Comparison of ENCODE assay signal across 19 cellular contexts in the genomic region with DNA sequence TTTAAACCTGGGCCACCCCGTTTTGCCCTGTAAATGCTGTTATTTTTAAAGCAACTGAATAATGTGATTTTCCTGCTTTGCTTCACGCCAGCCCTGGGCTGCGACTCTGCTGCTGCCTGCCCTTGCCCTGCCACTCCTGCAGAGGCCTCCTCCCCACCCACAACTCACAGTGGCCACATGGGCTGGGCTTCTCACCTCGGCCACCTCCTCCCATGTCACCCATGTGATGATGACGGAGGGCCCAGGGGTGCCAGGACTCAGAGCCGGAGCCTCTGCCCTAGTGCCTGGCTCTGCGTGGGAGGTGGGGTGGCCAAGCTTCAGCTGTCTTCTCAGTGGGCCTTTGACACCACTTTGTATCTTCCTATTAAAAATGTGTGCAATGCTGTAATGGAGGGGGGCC. TPM values are rescaled to one million over a fixed set of nuclear protein-coding genes. Genes with fewer than 3 reads are reported as not detected.
DNase-seq lines count a peak whose midpoint lies in the region; ATAC-seq and TF ChIP-seq lines count a peak whose summit lies in the region.
"Had no signal": no experiment of that assay in that cellular context is flagged by ENCODE, and none has a peak within 500 bp of the region (broad histone marks: within the 10 kb centered on the region; RNA-seq: fewer than 3 reads in every experiment).

No MANE protein-coding gene starts in this region.

- peak overlapping the region; percentile 35 to 83 for H3K4ac ChIP-seq in mesenchymal stem cell (ENCODE audit: low read depth in 1 of 2, low read length in 2 of 2)

- no peak for TF ChIP-seq CTCF in activated CD8-positive, alpha-beta T cell treated with anti-CD3 and anti-CD28 coated beads for 36 hours (IDR thresholded peaks at IDR 0.05)
- TF ChIP-seq CTCF in suprapubic skin (IDR thresholded peaks at IDR 0.05) = no peak

- no peak overlapping the region for H2AK5ac ChIP-seq in mesenchymal stem cell (ENCODE audit: low read length, severe bottlenecking)

- WGBS in mesenchymal stem cell = 93% methylated on average over 7 of the region's 7 CpGs
- 73% methylated on average over 7 of the region's 7 CpGs for WGBS in suprapubic skin

- TF ChIP-seq POLR2A in suprapubic skin (IDR thresholded peaks at IDR 0.05) = no peak

- intact Hi-C loops in activated CD8-positive, alpha-beta T cell treated with anti-CD3 and anti-CD28 coated beads for 36 hours (cut with micrococcal nuclease) = no loop called here

- CTCF ChIA-PET in activated CD8-positive, alpha-beta T cell treated with anti-CD3 and anti-CD28 coated beads, Interleukin-2, amount 10 ng/mL, durations not matched to agents 7 days and 5 days (lab: Charles Lee) = no interaction called here
- CTCF ChIA-PET in activated CD8-positive, alpha-beta T cell treated with anti-CD3 and anti-CD28 coated beads for 36 hours (lab: Charles Lee) = interaction anchor here (1.0 kb wide), 1 partner anchor 46 kb away, joined by 3 read pairs; no protein-coding TSS in a partner anchor

- peak overlapping the region; percentile 4 for H3K4me3 Mint-ChIP-seq in activated CD8-positive, alpha-beta T cell treated with anti-CD3 and anti-CD28 coated beads, Interleukin-2, amount 10 ng/mL, durations not matched to agents 7 days and 5 days
- H3K4me3 Mint-ChIP-seq in activated CD8-positive, alpha-beta T cell treated with anti-CD3 and anti-CD28 coated beads for 36 hours = no peak overlapping the region
- H3K4me3 Mint-ChIP-seq: activated naive CD4-positive, alpha-beta T cell treated with anti-CD3 and anti-CD28 coated beads for 36 hours; CD4-positive, alpha-beta T cell had no signal

- H3K14ac ChIP-seq in mesenchymal stem cell (ENCODE audit: low read length in 2 of 2) = peak overlapping the region in 1 of 2 experiments; percentile 81

- peaks cover 79% of the 10 kb centered on the region for H3K4me1 Mint-ChIP-seq in activated CD8-positive, alpha-beta T cell treated with anti-CD3 and anti-CD28 coated beads, Interleukin-2, amount 10 ng/mL, durations not matched to agents 7 days and 5 days (ENCODE audit: low read depth)
- peaks cover 50% of the 10 kb centered on the region for H3K4me1 Mint-ChIP-seq in activated CD8-positive, alpha-beta T cell treated with anti-CD3 and anti-CD28 coated beads for 36 hours (ENCODE audit: low read depth)

- H3K9ac ChIP-seq in mesenchymal stem cell (ENCODE audit: low read length) = no peak overlapping the region

- no peak for ATAC-seq in activated CD8-positive, alpha-beta T cell treated with anti-CD3 and anti-CD28 coated beads, Interleukin-2, amount 10 ng/mL, durations not matched to agents 7 days and 5 days
- no peak for ATAC-seq in activated CD8-positive, alpha-beta T cell treated with anti-CD3 and anti-CD28 coated beads for 36 hours
- ATAC-seq in HG02885 (IDR thresholded peaks at IDR 0.05; ENCODE audit: poor library complexity, unreplicated experiment) = no peak
- no peak for ATAC-seq in GM19397 (IDR thresholded peaks at IDR 0.05; ENCODE audit: unreplicated experiment)
- no peak for ATAC-seq in GM21576 (IDR thresholded peaks at IDR 0.05; ENCODE audit: unreplicated experiment)
- ATAC-seq: left colon had no signal

- H2AFZ ChIP-seq in mesenchymal stem cell (ENCODE audit: low read depth, low read length) = no peak overlapping the region

- no peaks in the 10 kb centered on the region for H3K36me3 Mint-ChIP-seq in activated CD8-positive, alpha-beta T cell treated with anti-CD3 and anti-CD28 coated beads, Interleukin-2, amount 10 ng/mL, durations not matched to agents 7 days and 5 days (ENCODE audit: low read depth)
- no peaks in the 10 kb centered on the region for H3K36me3 Mint-ChIP-seq in activated CD8-positive, alpha-beta T cell treated with anti-CD3 and anti-CD28 coated beads for 36 hours (ENCODE audit: low read depth)

- no peak overlapping the region for H4K8ac ChIP-seq in mesenchymal stem cell (ENCODE audit: low read length)

- H2BK5ac ChIP-seq in mesenchymal stem cell (ENCODE audit: low read depth, low read length, poor library complexity, severe bottlenecking) = no peak overlapping the region

- H3K4me3 ChIP-seq in mesenchymal stem cell (ENCODE audit: insufficient read depth in 1 of 2, low read depth in 1 of 2, low read length in 2 of 2) = no peak overlapping the region
- no peak overlapping the region for H3K4me3 ChIP-seq in suprapubic skin
- H3K4me3 ChIP-seq: HAP-1, smooth muscle cell, transverse colon had no signal

- H2BK12ac ChIP-seq in mesenchymal stem cell (ENCODE audit: low read length in 2 of 2) = peak overlapping the region; percentile 85 to 94

- peaks cover 23% of the 10 kb centered on the region for H3K4me1 ChIP-seq in mesenchymal stem cell (ENCODE audit: control insufficient read depth, insufficient read depth, low read depth, low read length)
- peaks cover 23% of the 10 kb centered on the region for H3K4me1 ChIP-seq in suprapubic skin

- no peak overlapping the region for H2BK15ac ChIP-seq in mesenchymal stem cell (ENCODE audit: low read depth, poor library complexity, severe bottlenecking)

- H3K23ac ChIP-seq in mesenchymal stem cell (ENCODE audit: low read length in 2 of 2) = no peak overlapping the region

- DNase-seq in activated CD8-positive, alpha-beta T cell treated with anti-CD3 and anti-CD28 coated beads, Interleukin-2, amount 10 ng/mL, durations not matched to agents 7 days and 5 days = no peak
- no peak for DNase-seq in activated CD8-positive, alpha-beta T cell treated with anti-CD3 and anti-CD28 coated beads for 36 hours
- DNase-seq in NCI-H460 (ENCODE audit: extremely low read depth, low read depth) (peak; percentile 46), mesenchymal stem cell (no peak), suprapubic skin (ENCODE audit: low spot score in 2 of 2) (peak; percentile 58 to 61)
- DNase-seq: ACHN; activated CD4-positive, CD25-positive, alpha-beta regulatory T cell; activated naive CD4-positive, alpha-beta T cell treated with anti-CD3 and anti-CD28 coated beads for 36 hours; CD4-positive, alpha-beta T cell; foreskin melanocyte; NCI-H1417 treated with DMSO at 0.1 percent for 48 hours; transverse colon had no signal

- H3K27me3 ChIP-seq in mesenchymal stem cell (ENCODE audit: control insufficient read depth in 1 of 2, insufficient read depth in 1 of 2, low read length in 2 of 2) = peaks cover 64 to 67% of the 10 kb centered on the region in 2 experiments
- H3K27me3 ChIP-seq in suprapubic skin = peaks cover 48% of the 10 kb centered on the region
- H3K27me3 ChIP-seq: transverse colon had no signal

- TF ChIP-seq EP300 in suprapubic skin (IDR thresholded peaks at IDR 0.05) = no peak

- H3K79me1 ChIP-seq in mesenchymal stem cell (replicated peaks; ENCODE audit: low read length, poor library complexity, severe bottlenecking) = no peaks in the 10 kb centered on the region

- H3K4me2 ChIP-seq in mesenchymal stem cell (ENCODE audit: low read length, poor library complexity, severe bottlenecking) = no peak overlapping the region
- H3K4me2 ChIP-seq: smooth muscle cell had no signal

- no peaks in the 10 kb centered on the region for H3K9me3 Mint-ChIP-seq in activated CD8-positive, alpha-beta T cell treated with anti-CD3 and anti-CD28 coated beads, Interleukin-2, amount 10 ng/mL, durations not matched to agents 7 days and 5 days (ENCODE audit: insufficient read depth)
- H3K9me3 Mint-ChIP-seq in activated CD8-positive, alpha-beta T cell treated with anti-CD3 and anti-CD28 coated beads for 36 hours = no peaks in the 10 kb centered on the region
- H3K9me3 Mint-ChIP-seq: activated naive CD4-positive, alpha-beta T cell treated with anti-CD3 and anti-CD28 coated beads for 36 hours; CD4-positive, alpha-beta T cell had no signal

- peak overlapping the region; percentile 83 for H4K91ac ChIP-seq in mesenchymal stem cell (ENCODE audit: low read length)

- H3K36me3 ChIP-seq in mesenchymal stem cell (ENCODE audit: control insufficient read depth in 1 of 2, insufficient read depth in 2 of 2, low read depth in 1 of 2, low read length in 2 of 2) = no peaks in the 10 kb centered on the region
- H3K36me3 ChIP-seq in suprapubic skin = no peaks in the 10 kb centered on the region
- H3K36me3 ChIP-seq: HAP-1, transverse colon had no signal

- H2BK120ac ChIP-seq in mesenchymal stem cell (ENCODE audit: low read depth, low read length) = no peak overlapping the region

- H3K18ac ChIP-seq in mesenchymal stem cell (ENCODE audit: low read depth in 1 of 2, low read length in 2 of 2) = peak overlapping the region in 1 of 2 experiments; percentile 61

- POLR2A ChIA-PET in activated CD8-positive, alpha-beta T cell treated with anti-CD3 and anti-CD28 coated beads, Interleukin-2, amount 10 ng/mL, durations not matched to agents 7 days and 5 days (lab: Charles Lee) = no interaction called here
- POLR2A ChIA-PET in activated CD8-positive, alpha-beta T cell treated with anti-CD3 and anti-CD28 coated beads for 36 hours (lab: Charles Lee) = no interaction called here

- H3K27ac ChIP-seq in mesenchymal stem cell (ENCODE audit: low read length, poor library complexity, severe bottlenecking) (no peak overlapping the region), suprapubic skin (no peak overlapping the region)
- H3K27ac ChIP-seq: transverse colon had no signal

- peaks cover 6% of the 10 kb centered on the region for H3K27me3 Mint-ChIP-seq in activated CD8-positive, alpha-beta T cell treated with anti-CD3 and anti-CD28 coated beads, Interleukin-2, amount 10 ng/mL, durations not matched to agents 7 days and 5 days (ENCODE audit: low read depth)
- peaks cover 22% of the 10 kb centered on the region for H3K27me3 Mint-ChIP-seq in activated CD8-positive, alpha-beta T cell treated with anti-CD3 and anti-CD28 coated beads for 36 hours

- H3K9me3 ChIP-seq in mesenchymal stem cell (ENCODE audit: control insufficient read depth, low read length) = no peaks in the 10 kb centered on the region
- H3K9me3 ChIP-seq in suprapubic skin = no peaks in the 10 kb centered on the region
- H3K9me3 ChIP-seq: HAP-1, transverse colon had no signal

- H3K27ac Mint-ChIP-seq in activated CD8-positive, alpha-beta T cell treated with anti-CD3 and anti-CD28 coated beads, Interleukin-2, amount 10 ng/mL, durations not matched to agents 7 days and 5 days = peak overlapping the region; percentile 6
- H3K27ac Mint-ChIP-seq in activated CD8-positive, alpha-beta T cell treated with anti-CD3 and anti-CD28 coated beads for 36 hours = no peak overlapping the region
- H3K27ac Mint-ChIP-seq: activated naive CD4-positive, alpha-beta T cell treated with anti-CD3 and anti-CD28 coated beads for 36 hours; CD4-positive, alpha-beta T cell had no signal

RNA-seq across cellular contexts. Expression of a gene that starts 48.1 kb away (rescaled TPM):
- total RNA-seq in activated CD8-positive, alpha-beta T cell treated with anti-CD3 and anti-CD28 coated beads, Interleukin-2, amount 10 ng/mL, durations not matched to agents 7 days and 5 days = 1 to 10 TPM; 1.3 to 3.2 TPM
- 1 to 10 TPM; 1.5 to 2.3 TPM for total RNA-seq in activated CD8-positive, alpha-beta T cell treated with anti-CD3 and anti-CD28 coated beads for 36 hours
- 3.3 and 5.0 TPM in 2 replicates for total RNA-seq in NCI-H460 (2014; rRNA removed; shearing (Covaris generic))
- polyA plus RNA-seq in NCI-H460 (2014; cell fraction: nucleus; rRNA removed) = 17.4 and 23.3 TPM in 2 replicates
- polyA plus RNA-seq in mesenchymal stem cell (2013, experiment 1 of 2) = 6.5 TPM
- 6.2 TPM for polyA plus RNA-seq in mesenchymal stem cell (2013, experiment 2 of 2)
- total RNA-seq in suprapubic skin = 10 to 100 TPM in 2 of 4 donors, 1 to 10 TPM in 2; 7.9 to 13.0 (median 10.6) TPM
- total RNA-seq: LHCN-M2 had no signal

Comparison
In these comparisons a context has a peak if more than half of its experiments do, and no peak if none do; other contexts are left out.
1. DNase-seq: peak in NCI-H460 (single experiment) and suprapubic skin (2 of 2); none in activated CD8-positive, alpha-beta T cell treated with anti-CD3 and anti-CD28 coated beads, Interleukin-2, amount 10 ng/mL, durations not matched to agents 7 days and 5 days (single experiment), activated CD8-positive, alpha-beta T cell treated with anti-CD3 and anti-CD28 coated beads for 36 hours (single experiment) and mesenchymal stem cell (single experiment).